ENCODE assay signal across 13 cellular contexts in the genomic region with DNA sequence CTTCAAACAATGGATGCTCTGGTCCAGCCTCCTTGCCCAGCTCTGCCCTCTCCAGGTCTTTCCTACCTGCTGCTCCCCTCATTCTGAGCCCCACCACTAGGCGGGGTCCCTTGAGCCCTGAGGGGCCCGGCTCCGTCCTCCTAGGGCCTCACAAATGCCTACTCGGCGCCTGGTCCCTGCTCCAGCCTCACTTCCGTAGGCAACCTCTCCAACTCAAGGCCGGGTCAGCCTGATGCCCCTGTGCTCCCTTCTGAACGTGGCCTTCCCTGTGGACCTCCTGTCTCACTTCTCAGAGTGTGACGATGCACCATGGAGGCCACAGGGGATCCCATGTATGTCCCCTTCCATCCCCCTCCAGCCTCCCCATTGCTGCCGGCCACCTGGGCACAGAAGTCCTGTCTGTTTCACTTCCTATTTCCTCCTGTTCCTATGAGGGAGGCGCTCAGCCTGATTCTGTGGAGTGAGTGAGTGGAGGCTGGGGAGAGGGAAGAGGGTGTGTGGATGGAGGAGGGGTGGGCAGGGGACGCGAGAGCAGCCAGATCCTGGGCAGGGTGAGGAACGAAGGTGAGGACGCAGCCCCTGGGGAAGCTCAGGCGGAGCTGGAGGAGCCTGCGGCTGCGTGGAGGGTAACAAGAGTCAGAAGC.
"Had no signal": no experiment of that assay in that cellular context is flagged by ENCODE, and none has a peak within 500 bp of the region (broad histone marks: within the 10 kb centered on the region; RNA-seq: fewer than 3 reads in every experiment).

No MANE protein-coding gene starts in this region.

- H3K27ac ChIP-seq: adrenal gland, epithelial cell of prostate, gastroesophageal sphincter, thyroid gland, uterus had no signal

- H3K4me1 ChIP-seq: adrenal gland, gastroesophageal sphincter, uterus had no signal

- DNase-seq: activated CD4-positive, alpha-beta T cell treated with anti-CD3 and anti-CD28 coated beads, Interleukin-2, amount 50 U/mL, for 48 hours; activated CD4-positive, CD25-positive, alpha-beta regulatory T cell treated with anti-CD3 and anti-CD28 coated beads, Interleukin-2, amount 50 U/mL, for 72 hours; activated naive CD4-positive, alpha-beta T cell treated with anti-CD3 and anti-CD28 coated beads for 36 hours; central memory CD4-positive, alpha-beta T cell; cortex of kidney; effector memory CD4-positive, alpha-beta T cell; retina; small intestine; thyroid gland; uterus had no signal

- H3K27me3 ChIP-seq: adrenal gland, gastroesophageal sphincter, thyroid gland, uterus had no signal

- H3K9me3 ChIP-seq: adrenal gland, gastroesophageal sphincter, thyroid gland, uterus had no signal

- H3K4me3 ChIP-seq: adrenal gland, gastroesophageal sphincter, thyroid gland, uterus had no signal

- H3K36me3 ChIP-seq: adrenal gland, thyroid gland, uterus had no signal

- ATAC-seq: gastroesophageal sphincter had no signal
